ENCODE assay signal across 8 cellular contexts in genomic region chr9:129175515-129175824, GRCh38. TPM values are rescaled to one million over a fixed set of nuclear protein-coding genes. Genes with fewer than 3 reads are reported as not detected.
A peak's percentile ranks its signal among the peaks of the same experiment; 100 is the strongest.
DNase-seq lines count a peak whose midpoint lies in the region; ATAC-seq, FAIRE-seq and TF ChIP-seq lines count a peak whose summit lies in the region.

No MANE protein-coding gene starts in this region.

- H3K36me3 ChIP-seq in bronchial epithelial cell (ENCODE audit: control insufficient read depth, insufficient read depth, low read length), result no peaks in the 10 kb centered on the region
- H3K36me3 ChIP-seq in mucosa of rectum (ENCODE audit: control insufficient read depth in 2 of 2, insufficient read depth in 2 of 2, low read length in 2 of 2), result no peaks in the 10 kb centered on the region

- peak overlapping the region; percentile 88 for H3K4me3 ChIP-seq in bronchial epithelial cell (ENCODE audit: low read depth, low read length)
- H3K4me3 ChIP-seq in mucosa of rectum (ENCODE audit: low read length in 2 of 2), result peak overlapping the region; percentile 68 to 85

- H3K9me3 Mint-ChIP-seq in stimulated activated naive CD8-positive, alpha-beta T cell treated with anti-CD3 and anti-CD28 coated beads, Interleukin-15, Interleukin-2, amounts not matched to agents 100 ng/mL and 50 ng/mL, for 24 hours, result no peaks in the 10 kb centered on the region

- peak overlapping the region; percentile 94 to 95 for H3K9ac ChIP-seq in mucosa of rectum (ENCODE audit: low read depth in 1 of 2, low read length in 2 of 2)

- H3K36me3 Mint-ChIP-seq in stimulated activated naive CD8-positive, alpha-beta T cell treated with anti-CD3 and anti-CD28 coated beads, Interleukin-15, Interleukin-2, amounts not matched to agents 100 ng/mL and 50 ng/mL, for 24 hours (ENCODE audit: low read depth), result no peaks in the 10 kb centered on the region

- ATAC-seq in stimulated activated naive CD8-positive, alpha-beta T cell treated with anti-CD3 and anti-CD28 coated beads, Interleukin-15, Interleukin-2, amounts not matched to agents 100 U/mL and 50 U/mL, for 24 hours, result no peak
- no peak for ATAC-seq in GM19397 (IDR thresholded peaks at IDR 0.05; ENCODE audit: unreplicated experiment)
- no peak for ATAC-seq in GM19455 (IDR thresholded peaks at IDR 0.05; ENCODE audit: unreplicated experiment)

- H3K27me3 ChIP-seq in bronchial epithelial cell (ENCODE audit: control insufficient read depth, insufficient read depth, low read length) (no peaks in the 10 kb centered on the region), mucosa of rectum (ENCODE audit: control insufficient read depth in 2 of 2, insufficient read depth in 2 of 2, low read length in 2 of 2) (peaks cover 8 to 12% of the 10 kb centered on the region in 2 donors)

- H3K4me3 Mint-ChIP-seq in stimulated activated naive CD8-positive, alpha-beta T cell treated with anti-CD3 and anti-CD28 coated beads, Interleukin-15, Interleukin-2, amounts not matched to agents 100 ng/mL and 50 ng/mL, for 24 hours, result peak overlapping the region; percentile 84

- H3K27ac ChIP-seq in mucosa of rectum (ENCODE audit: low read depth in 2 of 2, low read length in 2 of 2), result peak overlapping the region; percentile 97

- peaks cover 22 to 24% of the 10 kb centered on the region in 2 donors for H3K4me1 ChIP-seq in mucosa of rectum (ENCODE audit: control insufficient read depth in 2 of 2, insufficient read depth in 2 of 2, low read length in 2 of 2)

- H3K9me3 ChIP-seq in mucosa of rectum (ENCODE audit: control insufficient read depth in 2 of 2, low read length in 2 of 2), result no peaks in the 10 kb centered on the region

- TF ChIP-seq CTCF in bronchial epithelial cell (IDR thresholded peaks at IDR 0.05; ENCODE audit: insufficient read depth, low read length, severe bottlenecking), result no peak

- peaks cover 13% of the 10 kb centered on the region for H3K4me1 Mint-ChIP-seq in stimulated activated naive CD8-positive, alpha-beta T cell treated with anti-CD3 and anti-CD28 coated beads, Interleukin-15, Interleukin-2, amounts not matched to agents 100 ng/mL and 50 ng/mL, for 24 hours (ENCODE audit: low read depth)

- H3K27ac Mint-ChIP-seq in stimulated activated naive CD8-positive, alpha-beta T cell treated with anti-CD3 and anti-CD28 coated beads, Interleukin-15, Interleukin-2, amounts not matched to agents 100 ng/mL and 50 ng/mL, for 24 hours, result no peak overlapping the region

- DNase-seq in stimulated activated naive CD8-positive, alpha-beta T cell treated with anti-CD3 and anti-CD28 coated beads, Interleukin-15, Interleukin-2, amounts not matched to agents 100 U/mL and 50 U/mL, for 24 hours, result no peak
- no peak for DNase-seq in bronchial epithelial cell (ENCODE audit: low read depth)
- DNase-seq in islet precursor cell, result no peak
- no peak for DNase-seq in SKM-1 (lab: John Stamatoyannopoulos, UW; ENCODE audit: unreplicated experiment)

- peaks cover 11% of the 10 kb centered on the region for H3K27me3 Mint-ChIP-seq in stimulated activated naive CD8-positive, alpha-beta T cell treated with anti-CD3 and anti-CD28 coated beads, Interleukin-15, Interleukin-2, amounts not matched to agents 100 ng/mL and 50 ng/mL, for 24 hours

- no peak for FAIRE-seq in bronchial epithelial cell (lab: Jason Lieb, UNC)

RNA-seq across cellular contexts. Expression of gene IER5L, which starts 2.6 kb away (rescaled TPM):
- 15.7 and 19.5 TPM in 2 replicates for total RNA-seq in bronchial epithelial cell
